Comparison of ENCODE assay signal across 8 cellular contexts in genomic region chr4:48780867-48781219, GRCh38. TPM values are rescaled to one million over a fixed set of nuclear protein-coding genes. Genes with fewer than 3 reads are reported as not detected.
DNase-seq lines count a peak whose midpoint lies in the region; ATAC-seq and TF ChIP-seq lines count a peak whose summit lies in the region.

No MANE protein-coding gene starts in this region.

- BruUV-seq in Calu3 (replicated peaks; lab: Mats Ljungman, UMichigan) = TSS peak; percentile 99

- CTCF ChIA-PET in Calu3 (lab: Charles Lee) = interaction anchor here (0.8 to 1.9 kb wide), 3 partner anchors 81 to 202 kb away, joined by 3 to 8 read pairs (median 6); no protein-coding TSS in a partner anchor

- peaks cover 8% of the 10 kb centered on the region for H3K4me1 Mint-ChIP-seq in Calu3 (ENCODE audit: low read depth, unreplicated experiment)

- H3K36me3 Mint-ChIP-seq in Calu3 (ENCODE audit: insufficient read depth, unreplicated experiment) = peaks cover 42% of the 10 kb centered on the region

- peak overlapping the region; percentile 93 for H3K4me3 Mint-ChIP-seq in Calu3 (ENCODE audit: low read depth, unreplicated experiment)

- no peaks in the 10 kb centered on the region for H3K9me3 Mint-ChIP-seq in Calu3 (ENCODE audit: low read depth, unreplicated experiment)

- no peak for ATAC-seq in HG03571 (IDR thresholded peaks at IDR 0.05; ENCODE audit: unreplicated experiment)

- TF ChIP-seq CTCF in Calu3 (IDR thresholded peaks at IDR 0.05; ENCODE audit: unreplicated experiment) (no peak), foreskin fibroblast (IDR thresholded peaks at IDR 0.05; ENCODE audit: low read depth, low read length) (no peak)

- intact Hi-C loops in Calu3 (cut with micrococcal nuclease; ENCODE audit: unreplicated experiment) = loop anchor here (5.0 kb wide), 3 partner anchors 99 to 204 kb away; no protein-coding TSS in a partner anchor

- peak overlapping the region; percentile 59 to 87 for H3K4me3 ChIP-seq in foreskin fibroblast (ENCODE audit: low read depth in 1 of 2, low read length in 2 of 2)

- DNase-seq in Calu3 (peak; percentile 10), NCI-H146 treated with DMSO at 0.1 percent for 48 hours (lab: John Stamatoyannopoulos, UW; ENCODE audit: unreplicated experiment) (peak; percentile 48), foreskin fibroblast (peak; percentile 31 to 71), pulmonary artery endothelial cell (ENCODE audit: low read depth, low spot score) (peak; percentile 32), HK-2 (ENCODE audit: unreplicated experiment) (no peak), NCI-H2227 treated with DMSO at 0.1 percent for 48 hours (lab: John Stamatoyannopoulos, UW) (no peak)
- DNase-seq in activated T-cell treated with anti-CD3 and anti-CD28 coated beads, Interleukin-2, amount 50 U/mL, for 48 hours = peak; percentile 43 to 48

- H3K27me3 Mint-ChIP-seq in Calu3 (ENCODE audit: unreplicated experiment) = no peaks in the 10 kb centered on the region

- H3K27ac Mint-ChIP-seq in Calu3 (ENCODE audit: unreplicated experiment) = peak overlapping the region; percentile 85

RNA-seq across cellular contexts. Expression of gene FRYL, which starts 0.8 kb away (rescaled TPM):
- total RNA-seq in Calu3 (2022) (45.8 and 52.5 TPM in 2 replicates), pulmonary artery endothelial cell (90.3 and 137 TPM in 2 replicates)

RNA-seq across cellular contexts. Expression of gene OCIAD1, which starts 50.0 kb away (rescaled TPM):
- total RNA-seq in Calu3 (2022) (97.6 and 103 TPM in 2 replicates), pulmonary artery endothelial cell (59.4 and 79.7 TPM in 2 replicates)

Comparison
In these comparisons a context has a peak if more than half of its experiments do, and no peak if none do; other contexts are left out.
1. DNase-seq: peak in Calu3 (single experiment), NCI-H146 treated with DMSO at 0.1 percent for 48 hours (single experiment), activated T-cell treated with anti-CD3 and anti-CD28 coated beads, Interleukin-2, amount 50 U/mL, for 48 hours (2 of 2), foreskin fibroblast (2 of 2) and pulmonary artery endothelial cell (single experiment); none in HK-2 (single experiment) and NCI-H2227 treated with DMSO at 0.1 percent for 48 hours (single experiment).